ENCODE assay signal across 1 cellular context in genomic region chr1:44759077-44759476, GRCh38.
TF ChIP-seq lines count a peak whose summit lies in the region.

No MANE protein-coding gene starts in this region.

TF ChIP-seq in HepG2, 621 proteins besides CTCF, POLR2A, EP300 and RAD21:
- TF ChIP-seq ATF7 (IDR thresholded peaks at IDR 0.05) (peak; percentile 89), ATF7 (CRISPR knock-in tag; IDR thresholded peaks at IDR 0.05) (no peak), ZNF782 (CRISPR knock-in tag; IDR thresholded peaks at IDR 0.05; ENCODE audit: borderline replicate concordance) (no peak), CREB1 (IDR thresholded peaks at IDR 0.05) (peak; percentile 55; the same call in 1 of the 2 replicates), CREB1 (CRISPR knock-in tag; IDR thresholded peaks at IDR 0.05) (no peak), HMGXB4 (CRISPR knock-in tag; IDR thresholded peaks at IDR 0.05; ENCODE audit: borderline replicate concordance in 1 of 2, low read depth in 1 of 2) (no peak)
